In the genomic region with DNA sequence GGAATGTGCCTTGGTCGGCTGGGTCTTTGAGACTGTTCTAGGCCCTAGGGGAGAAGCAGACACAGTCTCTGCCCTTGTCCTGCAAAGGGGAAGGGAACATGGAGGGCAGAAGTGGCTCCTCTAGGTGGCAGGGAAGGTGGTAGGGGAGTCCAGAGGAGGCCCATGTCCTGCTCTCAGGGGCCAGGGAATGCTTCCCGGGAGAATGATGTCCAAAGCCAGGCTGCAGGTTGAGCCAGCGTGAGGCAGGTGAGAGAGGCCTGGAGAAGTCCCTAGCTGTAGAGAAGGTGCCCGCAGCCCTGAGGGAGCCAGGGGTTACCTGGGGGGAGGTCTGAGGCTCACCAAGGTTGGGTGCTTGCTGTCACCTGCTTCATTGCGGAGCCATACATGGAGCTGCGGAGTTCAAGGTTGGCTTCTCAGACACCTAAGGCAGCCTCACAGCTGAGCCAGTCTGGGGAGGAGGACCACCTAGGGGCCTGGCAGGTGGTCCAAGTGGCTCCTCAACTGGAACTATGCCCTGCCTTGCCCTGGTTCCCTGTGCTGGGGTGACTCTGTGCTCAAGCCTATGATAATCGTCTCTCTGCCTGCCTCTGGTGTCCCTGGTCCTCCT, we compare ENCODE assay signal across 31 cellular contexts. TPM values are rescaled to one million over a fixed set of nuclear protein-coding genes. Genes with fewer than 3 reads are reported as not detected.
"Had no signal": no experiment of that assay in that cellular context is flagged by ENCODE, and none has a peak within 500 bp of the region (broad histone marks: within the 10 kb centered on the region; RNA-seq: fewer than 3 reads in every experiment).

No MANE protein-coding gene starts in this region.

- H3K4me3 ChIP-seq: adrenal gland, body of pancreas, gastroesophageal sphincter, heart left ventricle, testis, vagina had no signal

- H3K9me3 Mint-ChIP-seq: activated CD4-positive, alpha-beta memory T cell treated with anti-CD3 and anti-CD28 coated beads for 36 hours; activated CD4-positive, alpha-beta T cell treated with anti-CD3 and anti-CD28 coated beads, Interleukin-2, amount 10 ng/mL, durations not matched to agents 24 days and 14 days; activated naive CD4-positive, alpha-beta T cell treated with anti-CD3 and anti-CD28 coated beads for 36 hours; activated naive CD8-positive, alpha-beta T cell treated with anti-CD3 and anti-CD28 coated beads for 36 hours; effector memory CD8-positive, alpha-beta T cell; immature natural killer cell; naive thymus-derived CD8-positive, alpha-beta T cell; T-helper 1 cell treated with Interleukin-12 subunit alpha and Interleukin-12 subunit beta and Interleukin-4 antibody, amounts not matched to agents 30 μg/mL and 1 μg/mL, for 36 hours had no signal

- H3K4me3 Mint-ChIP-seq: activated CD4-positive, alpha-beta memory T cell treated with anti-CD3 and anti-CD28 coated beads for 36 hours; activated CD4-positive, alpha-beta T cell treated with anti-CD3 and anti-CD28 coated beads, Interleukin-2, amount 10 ng/mL, durations not matched to agents 24 days and 14 days; activated naive CD4-positive, alpha-beta T cell treated with anti-CD3 and anti-CD28 coated beads for 36 hours; activated naive CD8-positive, alpha-beta T cell treated with anti-CD3 and anti-CD28 coated beads for 36 hours; effector memory CD8-positive, alpha-beta T cell; immature natural killer cell; naive thymus-derived CD8-positive, alpha-beta T cell; T-helper 1 cell treated with Interleukin-12 subunit alpha and Interleukin-12 subunit beta and Interleukin-4 antibody, amounts not matched to agents 30 μg/mL and 1 μg/mL, for 36 hours had no signal

- DNase-seq: activated CD4-positive, alpha-beta memory T cell treated with anti-CD3 and anti-CD28 coated beads for 36 hours; activated CD4-positive, alpha-beta T cell treated with anti-CD3 and anti-CD28 coated beads, Interleukin-2, amount 10 ng/mL, durations not matched to agents 24 days and 14 days; activated CD8-positive, alpha-beta memory T cell treated with anti-CD3 and anti-CD28 coated beads, Interleukin-2, amount 50 U/mL, for 4 hours; activated naive CD4-positive, alpha-beta T cell treated with anti-CD3 and anti-CD28 coated beads for 36 hours; activated naive CD8-positive, alpha-beta T cell treated with anti-CD3 and anti-CD28 coated beads for 36 hours; activated T-cell treated with anti-CD3 and anti-CD28 coated beads, Interleukin-2, amount 50 U/mL, for 48 hours; adrenal gland; cerebellar nuclear complex; cortex of kidney; effector memory CD8-positive, alpha-beta T cell; heart left ventricle; hypothalamus; immature natural killer cell; midbrain; naive thymus-derived CD8-positive, alpha-beta T cell; right cardiac atrium; stimulated activated CD4-positive, alpha-beta T cell treated with anti-CD3 and anti-CD28 coated beads, Interleukin-2, amount 100 ng/mL, for 48 hours; stimulated activated naive CD8-positive, alpha-beta T cell treated with anti-CD3 and anti-CD28 coated beads, Interleukin-15, Interleukin-2, amounts not matched to agents 100 U/mL and 50 U/mL, for 24 hours; SW 1271; T-helper 9 cell; testis; trophoblast cell had no signal

- H3K4me1 Mint-ChIP-seq: immature natural killer cell had no signal

- H3K27ac Mint-ChIP-seq: activated CD4-positive, alpha-beta memory T cell treated with anti-CD3 and anti-CD28 coated beads for 36 hours; activated CD4-positive, alpha-beta T cell treated with anti-CD3 and anti-CD28 coated beads, Interleukin-2, amount 10 ng/mL, durations not matched to agents 24 days and 14 days; activated naive CD4-positive, alpha-beta T cell treated with anti-CD3 and anti-CD28 coated beads for 36 hours; activated naive CD8-positive, alpha-beta T cell treated with anti-CD3 and anti-CD28 coated beads for 36 hours; effector memory CD8-positive, alpha-beta T cell; immature natural killer cell; T-helper 1 cell treated with Interleukin-12 subunit alpha and Interleukin-12 subunit beta and Interleukin-4 antibody, amounts not matched to agents 30 μg/mL and 1 μg/mL, for 36 hours had no signal

- H3K27me3 ChIP-seq: body of pancreas, testis, vagina had no signal

- H3K27me3 Mint-ChIP-seq: activated CD4-positive, alpha-beta memory T cell treated with anti-CD3 and anti-CD28 coated beads for 36 hours; activated CD4-positive, alpha-beta T cell treated with anti-CD3 and anti-CD28 coated beads, Interleukin-2, amount 10 ng/mL, durations not matched to agents 24 days and 14 days had no signal

- H3K9me3 ChIP-seq: adrenal gland, body of pancreas, gastroesophageal sphincter, heart left ventricle, testis, vagina had no signal

- H3K36me3 Mint-ChIP-seq: activated CD4-positive, alpha-beta memory T cell treated with anti-CD3 and anti-CD28 coated beads for 36 hours; activated naive CD8-positive, alpha-beta T cell treated with anti-CD3 and anti-CD28 coated beads for 36 hours; immature natural killer cell; naive thymus-derived CD8-positive, alpha-beta T cell had no signal

- H3K27ac ChIP-seq: adrenal gland, body of pancreas, gastroesophageal sphincter, heart left ventricle, parathyroid adenoma, testis, vagina, VCaP had no signal

- ATAC-seq: activated CD4-positive, CD25-positive, alpha-beta regulatory T cell treated with anti-CD3 and anti-CD28 coated beads, Interleukin-2, amount 50 U/mL, for 24 hours; body of pancreas; effector memory CD8-positive, alpha-beta T cell; gastroesophageal sphincter; heart left ventricle; naive thymus-derived CD8-positive, alpha-beta T cell; stimulated activated naive CD8-positive, alpha-beta T cell treated with anti-CD3 and anti-CD28 coated beads, Interleukin-15, Interleukin-2, amounts not matched to agents 100 U/mL and 50 U/mL, for 24 hours had no signal

- H3K4me1 ChIP-seq: adrenal gland, body of pancreas, gastroesophageal sphincter, parathyroid adenoma, testis, vagina had no signal

- H3K9ac ChIP-seq: parathyroid adenoma had no signal

- H3K36me3 ChIP-seq: adrenal gland, gastroesophageal sphincter, heart left ventricle, vagina had no signal

RNA-seq across cellular contexts. Expression of a gene that starts 46.1 kb away (rescaled TPM):
- total RNA-seq: endothelial cell of umbilical vein, kidney epithelial cell had no signal
- polyA plus RNA-seq: immature natural killer cell had no signal
